Comparison of ENCODE assay signal across 22 cellular contexts in genomic region chr9:26904070-26904469, GRCh38.
"Had no signal": no experiment of that assay in that cellular context is flagged by ENCODE, and none has a peak within 500 bp of the region (broad histone marks: within the 10 kb centered on the region; RNA-seq: fewer than 3 reads in every experiment).

No MANE protein-coding gene starts in this region.

- H3K27ac Mint-ChIP-seq: activated CD4-positive, alpha-beta memory T cell treated with anti-CD3 and anti-CD28 coated beads, Interleukin-2, amount 10 ng/mL, durations not matched to agents 7 days and 5 days; activated CD4-positive, alpha-beta T cell treated with anti-CD3 and anti-CD28 coated beads for 36 hours; activated naive CD4-positive, alpha-beta T cell treated with anti-CD3 and anti-CD28 coated beads, Interleukin-2, amount 10 ng/mL, durations not matched to agents 7 days and 5 days; activated naive CD8-positive, alpha-beta T cell treated with anti-CD3 and anti-CD28 coated beads for 36 hours; activated T-helper 2 cell treated with anti-CD3 and anti-CD28 coated beads, Interferon-gamma antibody, Interleukin-2, Interleukin-4, amounts not matched to agents 10 μg/mL and 5 μg/mL and 100 μg/mL, durations not matched to agents 14 hours and 24 hours and 36 hours had no signal

- H3K4me1 Mint-ChIP-seq: activated CD4-positive, alpha-beta memory T cell treated with anti-CD3 and anti-CD28 coated beads, Interleukin-2, amount 10 ng/mL, durations not matched to agents 7 days and 5 days; activated CD4-positive, alpha-beta T cell treated with anti-CD3 and anti-CD28 coated beads for 36 hours; activated naive CD4-positive, alpha-beta T cell treated with anti-CD3 and anti-CD28 coated beads, Interleukin-2, amount 10 ng/mL, durations not matched to agents 7 days and 5 days; activated naive CD8-positive, alpha-beta T cell treated with anti-CD3 and anti-CD28 coated beads for 36 hours had no signal

- H3K27ac ChIP-seq: VCaP had no signal

- H3K4me3 Mint-ChIP-seq: activated CD4-positive, alpha-beta memory T cell treated with anti-CD3 and anti-CD28 coated beads, Interleukin-2, amount 10 ng/mL, durations not matched to agents 7 days and 5 days; activated CD4-positive, alpha-beta T cell treated with anti-CD3 and anti-CD28 coated beads for 36 hours; activated naive CD4-positive, alpha-beta T cell treated with anti-CD3 and anti-CD28 coated beads, Interleukin-2, amount 10 ng/mL, durations not matched to agents 7 days and 5 days; activated naive CD8-positive, alpha-beta T cell treated with anti-CD3 and anti-CD28 coated beads for 36 hours had no signal

- H3K9me3 Mint-ChIP-seq: activated CD4-positive, alpha-beta memory T cell treated with anti-CD3 and anti-CD28 coated beads, Interleukin-2, amount 10 ng/mL, durations not matched to agents 7 days and 5 days; activated naive CD4-positive, alpha-beta T cell treated with anti-CD3 and anti-CD28 coated beads, Interleukin-2, amount 10 ng/mL, durations not matched to agents 7 days and 5 days; activated naive CD8-positive, alpha-beta T cell treated with anti-CD3 and anti-CD28 coated beads for 36 hours; activated T-helper 2 cell treated with anti-CD3 and anti-CD28 coated beads, Interferon-gamma antibody, Interleukin-2, Interleukin-4, amounts not matched to agents 10 μg/mL and 5 μg/mL and 100 μg/mL, durations not matched to agents 14 hours and 24 hours and 36 hours had no signal

- DNase-seq: activated CD4-positive, alpha-beta memory T cell treated with anti-CD3 and anti-CD28 coated beads, Interleukin-2, amount 10 ng/mL, durations not matched to agents 7 days and 5 days; activated CD4-positive, alpha-beta T cell treated with anti-CD3 and anti-CD28 coated beads for 36 hours; activated CD4-positive, alpha-beta T cell treated with anti-CD3 and anti-CD28 coated beads, Interleukin-2, amount 50 U/mL, for 1 hour; activated gamma-delta T cell treated with Interleukin-2 at 50 U/mL for 16 hours; activated naive CD4-positive, alpha-beta T cell treated with anti-CD3 and anti-CD28 coated beads, Interleukin-2, amount 10 ng/mL, durations not matched to agents 7 days and 5 days; activated naive CD8-positive, alpha-beta T cell treated with anti-CD3 and anti-CD28 coated beads for 36 hours; activated T-cell treated with anti-CD3 and anti-CD28 coated beads for 4 hours; activated T-cell treated with anti-CD3 and anti-CD28 coated beads, Interleukin-2, amount 50 U/mL, for 48 hours; anterior cingulate cortex; central memory CD4-positive, alpha-beta T cell; Kasumi-1; NCI-H1092 treated with DMSO at 0.1 percent for 48 hours; NCI-H1417 treated with DMSO at 0.1 percent for 48 hours; NCI-H1694; NCI-H2029; NCI-H2107; NCI-H510A treated with DMSO at 0.1 percent for 48 hours; NCI-H748 treated with DMSO at 0.1 percent for 48 hours; SIG-M5; T-helper 1 cell had no signal

- ATAC-seq: activated CD4-positive, alpha-beta T cell treated with anti-CD3 and anti-CD28 coated beads for 36 hours had no signal

- H3K27me3 Mint-ChIP-seq: activated CD4-positive, alpha-beta memory T cell treated with anti-CD3 and anti-CD28 coated beads, Interleukin-2, amount 10 ng/mL, durations not matched to agents 7 days and 5 days; activated CD4-positive, alpha-beta T cell treated with anti-CD3 and anti-CD28 coated beads for 36 hours; activated naive CD4-positive, alpha-beta T cell treated with anti-CD3 and anti-CD28 coated beads, Interleukin-2, amount 10 ng/mL, durations not matched to agents 7 days and 5 days; activated naive CD8-positive, alpha-beta T cell treated with anti-CD3 and anti-CD28 coated beads for 36 hours had no signal
